In the genomic region with DNA sequence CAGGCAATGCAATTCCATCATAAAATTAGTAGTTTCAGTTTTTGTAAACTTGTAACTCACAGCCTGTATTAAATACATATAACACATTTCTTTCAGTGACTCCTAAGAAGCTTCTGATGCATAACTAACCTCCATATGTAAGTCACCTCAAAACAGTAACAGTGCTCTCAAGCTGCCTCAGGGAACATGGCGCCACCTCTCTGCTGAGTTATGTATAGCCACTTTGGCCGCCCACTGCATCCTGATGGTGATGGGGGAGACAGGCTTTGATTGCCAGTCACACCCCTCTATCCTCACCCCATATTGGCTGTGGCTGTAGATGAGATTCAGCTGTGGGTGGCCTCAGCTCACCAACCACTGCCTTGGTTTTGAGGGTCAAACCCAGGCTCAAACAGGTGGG, we compare ENCODE assay signal across 8 cellular contexts. TPM values are rescaled to one million over a fixed set of nuclear protein-coding genes. Genes with fewer than 3 reads are reported as not detected.
DNase-seq lines count a peak whose midpoint lies in the region; ATAC-seq and TF ChIP-seq lines count a peak whose summit lies in the region.

No MANE protein-coding gene starts in this region.

- H3K9me3 ChIP-seq in WERI-Rb-1 (ENCODE audit: severe bottlenecking) (no peaks in the 10 kb centered on the region), psoas muscle (no peaks in the 10 kb centered on the region)

- no peak overlapping the region for H3K27ac ChIP-seq in WERI-Rb-1
- no peak overlapping the region for H3K27ac ChIP-seq in psoas muscle

- DNase-seq in GM12864 (ENCODE audit: low read depth): no peak
- DNase-seq in HK-2 (ENCODE audit: unreplicated experiment): peak; percentile 46
- peak; percentile 74 for DNase-seq in WERI-Rb-1
- peak; percentile 41 for DNase-seq in fibroblast of pulmonary artery (ENCODE audit: low read depth)
- DNase-seq in stimulated activated CD8-positive, alpha-beta memory T cell treated with anti-CD3 and anti-CD28 coated beads, Interleukin-2, amount 100 ng/mL, for 48 hours (ENCODE audit: low read depth in 2 of 2): peak; percentile 39 to 47
- no peak for DNase-seq in NCI-H2107 treated with DMSO at 0.1 percent for 48 hours (lab: John Stamatoyannopoulos, UW; ENCODE audit: unreplicated experiment)
- DNase-seq in psoas muscle: no peak

- no peak overlapping the region for H3K4me3 ChIP-seq in GM12864 (ENCODE audit: low read depth, low read length)
- H3K4me3 ChIP-seq in WERI-Rb-1 (ENCODE audit: low read depth, low read length): no peak overlapping the region
- no peak overlapping the region for H3K4me3 ChIP-seq in fibroblast of pulmonary artery (replicated peaks; ENCODE audit: low read depth, low read length)
- no peak overlapping the region for H3K4me3 ChIP-seq in psoas muscle

- TF ChIP-seq CTCF in GM12864 (IDR thresholded peaks at IDR 0.05; ENCODE audit: low read depth, low read length, missing control alignments) (peak; percentile 54), WERI-Rb-1 (IDR thresholded peaks at IDR 0.05; ENCODE audit: low read depth, low read length) (peak; percentile 89), fibroblast of pulmonary artery (IDR thresholded peaks at IDR 0.05; ENCODE audit: low read length, missing control alignments) (peak; percentile 64), psoas muscle (IDR thresholded peaks at IDR 0.05) (no peak)

- 90 to 99% (median 94%) methylated on average over 2 of the region's 2 CpGs for WGBS in psoas muscle, 3 donors

- H3K27me3 ChIP-seq in WERI-Rb-1 (ENCODE audit: insufficient read depth, low read depth, severe bottlenecking) (no peaks in the 10 kb centered on the region), psoas muscle (ENCODE audit: insufficient read depth in 3 of 3, low read length in 2 of 3) (no peaks in the 10 kb centered on the region)

- H3K4me1 ChIP-seq in psoas muscle: no peaks in the 10 kb centered on the region

- ATAC-seq in GM21381 (IDR thresholded peaks at IDR 0.05; ENCODE audit: unreplicated experiment): no peak
- ATAC-seq in psoas muscle: no peak

- intact Hi-C loops in psoas muscle (cut with DNase I): no loop called here

- H3K36me3 ChIP-seq in WERI-Rb-1: no peaks in the 10 kb centered on the region
- H3K36me3 ChIP-seq in psoas muscle (ENCODE audit: insufficient read depth in 1 of 2, low read depth in 1 of 2): no peaks in the 10 kb centered on the region

RNA-seq across cellular contexts. Expression of a gene that starts 54.3 kb away (rescaled TPM):
- total RNA-seq in psoas muscle: 10 to 100 TPM in 1 of 4 donors, 1 to 10 TPM in 3; 6.4 to 10.6 (median 8.8) TPM
- 1 to 10 TPM; 2.9 to 4.2 (median 3.9) TPM for polyA plus RNA-seq in psoas muscle

Comparison
In these comparisons a context has a peak if more than half of its experiments do, and no peak if none do; other contexts are left out.
1. DNase-seq: peak in HK-2 (single experiment), WERI-Rb-1 (single experiment), fibroblast of pulmonary artery (single experiment) and stimulated activated CD8-positive, alpha-beta memory T cell treated with anti-CD3 and anti-CD28 coated beads, Interleukin-2, amount 100 ng/mL, for 48 hours (2 of 2); none in GM12864 (single experiment), NCI-H2107 treated with DMSO at 0.1 percent for 48 hours (single experiment) and psoas muscle (0 of 2).